Comparison of ENCODE assay signal across 8 cellular contexts in genomic region chr3:30606301-30607031, GRCh38. TPM values are rescaled to one million over a fixed set of nuclear protein-coding genes. Genes with fewer than 3 reads are reported as not detected.
DNase-seq lines count a peak whose midpoint lies in the region; ATAC-seq and TF ChIP-seq lines count a peak whose summit lies in the region.

TGFBR2 (plus strand) TSS chr3:30606601; CDS start chr3:30606884, 283 bp downstream.

- TF ChIP-seq CTCF in 22Rv1 (IDR thresholded peaks at IDR 0.05) (peak; percentile 22; the same call in 1 of the 2 replicates), right lobe of liver (IDR thresholded peaks at IDR 0.05) (peak in 2 of 4 donors; percentile 25 to 46)

- TF ChIP-seq POLR2A in right lobe of liver (IDR thresholded peaks at IDR 0.05): peak; percentile 98

- no peaks in the 10 kb centered on the region for H3K36me3 ChIP-seq in duodenal mucosa (ENCODE audit: control insufficient read depth in 1 of 2, insufficient read depth in 2 of 2, low read length in 2 of 2)
- no peaks in the 10 kb centered on the region for H3K36me3 ChIP-seq in right lobe of liver

- H3K9ac ChIP-seq in duodenal mucosa (ENCODE audit: low read depth in 1 of 2, low read length in 2 of 2): peak within 1 kb of the TSS; percentile 76 to 94

- 0% methylated on average over 7 of the region's 71 CpGs for WGBS in right lobe of liver (ENCODE audit: insufficient coverage, low coverage, low lambda C conversion rate, missing lambda C conversion rate)

- H3K27me3 ChIP-seq in duodenal mucosa (ENCODE audit: control insufficient read depth in 1 of 2, insufficient read depth in 2 of 2, low read length in 2 of 2): no peaks in the 10 kb centered on the region
- no peaks in the 10 kb centered on the region for H3K27me3 ChIP-seq in right lobe of liver

- H3K27ac ChIP-seq in 22Rv1 (peak within 1 kb of the TSS; percentile 61), duodenal mucosa (ENCODE audit: low read depth, low read length) (peak within 1 kb of the TSS; percentile 92), right lobe of liver (peak within 1 kb of the TSS; percentile 99)

- H3K9me3 ChIP-seq in duodenal mucosa (ENCODE audit: control insufficient read depth in 1 of 2, low read length in 2 of 2) (no peaks in the 10 kb centered on the region), right lobe of liver (no peaks in the 10 kb centered on the region)

- ATAC-seq in GM18508 (IDR thresholded peaks at IDR 0.05; ENCODE audit: insufficient read depth, unreplicated experiment) (peak; percentile 69), HG03039 (IDR thresholded peaks at IDR 0.05; ENCODE audit: unreplicated experiment) (peak; percentile 68), right lobe of liver (peak; percentile 89 to 96 (median 93))

- peak within 1 kb of the TSS; percentile 83 to 92 for H3K4me3 ChIP-seq in duodenal mucosa (ENCODE audit: low read depth in 1 of 2, low read length in 2 of 2)
- H3K4me3 ChIP-seq in right lobe of liver: peak within 1 kb of the TSS; percentile 86 to 92 (median 86)

- DNase-seq in NCI-H748 (lab: John Stamatoyannopoulos, UW; ENCODE audit: unreplicated experiment) (peak; percentile 63), right lobe of liver (peak; percentile 96 to 97 (median 96))
- DNase-seq in activated CD4-positive, alpha-beta T cell treated with anti-CD3 and anti-CD28 coated beads, Interleukin-2, amount 50 U/mL, for 48 hours: peak; percentile 87 to 90
- DNase-seq in stimulated activated CD4-positive, alpha-beta T cell treated with anti-CD3 and anti-CD28 coated beads, Interleukin-4, amount 100 ng/mL, for 4 hours: peak; percentile 79 to 89

- intact Hi-C loops in right lobe of liver (cut with DNase I): no loop called here

- H3K4me1 ChIP-seq in duodenal mucosa (ENCODE audit: control insufficient read depth in 1 of 2, insufficient read depth in 2 of 2, low read length in 2 of 2): peaks cover 21 to 38% of the 10 kb centered on the region in 2 donors
- peaks cover 0 to 23% (median 10%) of the 10 kb centered on the region in 4 donors for H3K4me1 ChIP-seq in right lobe of liver

RNA-seq across cellular contexts. Expression of gene TGFBR2, which starts in this region (rescaled TPM):
- 10 to 100 TPM; 24.9 to 52.6 (median 45.5) TPM for total RNA-seq in right lobe of liver

Comparison
In these comparisons a context has a peak if more than half of its experiments do, and no peak if none do; other contexts are left out.
1. Peak in every context shown above with its lines: DNase-seq, ATAC-seq, H3K4me3 ChIP-seq and H3K27ac ChIP-seq.